Comparison of ENCODE assay signal across 18 cellular contexts in genomic region chr3:15333957-15334263, GRCh38. TPM values are rescaled to one million over a fixed set of nuclear protein-coding genes. Genes with fewer than 3 reads are reported as not detected.
DNase-seq lines count a peak whose midpoint lies in the region; ATAC-seq and TF ChIP-seq lines count a peak whose summit lies in the region.
"Had no signal": no experiment of that assay in that cellular context is flagged by ENCODE, and none has a peak within 500 bp of the region (broad histone marks: within the 10 kb centered on the region; RNA-seq: fewer than 3 reads in every experiment).

No MANE protein-coding gene starts in this region.

- CTCF ChIA-PET in CD4-positive, alpha-beta T cell (lab: Charles Lee), result interaction anchor here (1.9 to 9.1 kb wide), 5 partner anchors 14 to 131 kb away, joined by 6 to 163 read pairs (median 10); no protein-coding TSS in a partner anchor

- H3K79me2 ChIP-seq in GM23338 (replicated peaks; ENCODE audit: insufficient read depth), result 0 out of 2 replicates have a peak, but pooled peaks cover 5% of the 10 kb centered on the region

- no peak for ATAC-seq in CD4-positive, alpha-beta T cell (ENCODE audit: poor library complexity)
- ATAC-seq in GM23338 (no peak), naive B cell (ENCODE audit: low read depth in 2 of 2) (no peak), GM19395 (IDR thresholded peaks at IDR 0.05; ENCODE audit: unreplicated experiment) (no peak)
- ATAC-seq: GM12878, Right ventricle myocardium inferior had no signal

- H3K4me2 ChIP-seq in GM23338, result no peak overlapping the region

- TF ChIP-seq CTCF in CD4-positive, alpha-beta T cell (IDR thresholded peaks at IDR 0.05), result no peak
- TF ChIP-seq CTCF in GM23338 (conservative IDR thresholded peaks at IDR 0.05; ENCODE audit: low read depth in 2 of 2) (no peak), thyroid gland (IDR thresholded peaks at IDR 0.05) (no peak)

- peaks cover 9% of the 10 kb centered on the region for H3F3A ChIP-seq in GM23338 (replicated peaks; ENCODE audit: low read depth)

- no peaks in the 10 kb centered on the region for H3K27me3 Mint-ChIP-seq in CD4-positive, alpha-beta T cell
- peaks cover 15% of the 10 kb centered on the region for H3K27me3 Mint-ChIP-seq in GM23338 (ENCODE audit: insufficient read depth, low read depth, poor library complexity)
- H3K27me3 Mint-ChIP-seq in naive B cell, result no peaks in the 10 kb centered on the region

- H2AFZ ChIP-seq in GM23338, result peak overlapping the region; percentile 100

- DNase-seq in CD4-positive, alpha-beta T cell, result no peak
- DNase-seq in GM23338 (ENCODE audit: low spot score) (no peak), naive B cell (no peak), thyroid gland (no peak), HuH-7.5 (ENCODE audit: low spot score) (no peak), MG63 (no peak)
- DNase-seq: Calu3, EL, IMR-90, Karpas-422, NCI-H1048, NCI-H1436 treated with DMSO at 0.1 percent for 48 hours, NCI-H2029, NCI-H345, NCI-H526 treated with DMSO at 0.1 percent for 48 hours had no signal

- H3K4me1 Mint-ChIP-seq in CD4-positive, alpha-beta T cell (ENCODE audit: low read depth), result peaks cover 45% of the 10 kb centered on the region
- H3K4me1 Mint-ChIP-seq in GM23338 (peaks cover 29% of the 10 kb centered on the region), naive B cell (peaks cover 46 to 68% (median 52%) of the 10 kb centered on the region in 3 donors)

- no peaks in the 10 kb centered on the region for H3K27me3 ChIP-seq in CD4-positive, alpha-beta T cell (ENCODE audit: control insufficient read depth, insufficient read depth, low read length)
- H3K27me3 ChIP-seq in GM23338 (ENCODE audit: insufficient read depth) (peaks cover 31% of the 10 kb centered on the region), thyroid gland (no peaks in the 10 kb centered on the region), MG63 (no peaks in the 10 kb centered on the region)

- intact Hi-C loops in CD4-positive, alpha-beta T cell (cut with DNase I, micrococcal nuclease), result loop anchor here in 1 of 2 experiments (2.0 to 5.0 kb wide), 2 partner anchors 45 to 127 kb away; partner anchors contain the start of gene CAPN7
- intact Hi-C loops in thyroid gland (cut with DNase I), result loop anchor here (5.0 kb wide), 1 partner anchor 67 kb away; no protein-coding TSS in a partner anchor

- no peaks in the 10 kb centered on the region for H3K9me3 Mint-ChIP-seq in CD4-positive, alpha-beta T cell
- H3K9me3 Mint-ChIP-seq in GM23338 (no peaks in the 10 kb centered on the region; the same call in 2 of the 3 replicates), naive B cell (no peaks in the 10 kb centered on the region)

- no peaks in the 10 kb centered on the region for H3K9me2 ChIP-seq in GM23338 (ENCODE audit: insufficient read depth)

- no peak for TF ChIP-seq POLR2A in thyroid gland (IDR thresholded peaks at IDR 0.05)

- POLR2A ChIA-PET in CD4-positive, alpha-beta T cell (lab: Charles Lee), result interaction anchor here (0.6 to 2.7 kb wide), 5 partner anchors 13 to 69 kb away, joined by 3 to 24 read pairs (median 12); no protein-coding TSS in a partner anchor

- H3K4me3 Mint-ChIP-seq in CD4-positive, alpha-beta T cell, result peak overlapping the region; percentile 97
- H3K4me3 Mint-ChIP-seq in GM23338 (no peak overlapping the region), naive B cell (peak overlapping the region in 5 of 8 donors; percentile 25 to 99 (median 97))

- peak overlapping the region; percentile 20 for H3K27ac Mint-ChIP-seq in CD4-positive, alpha-beta T cell
- H3K27ac Mint-ChIP-seq in GM23338 (no peak overlapping the region), naive B cell (peak overlapping the region in 1 of 6 donors; percentile 26)

- no peak overlapping the region for H3K4me3 ChIP-seq in GM23338
- no peak overlapping the region for H3K4me3 ChIP-seq in thyroid gland (replicated peaks in 1 of 3)
- H3K4me3 ChIP-seq in MG63, result no peak overlapping the region
- H3K4me3 ChIP-seq: GM12878 had no signal

- H3K27ac ChIP-seq in CD4-positive, alpha-beta T cell (ENCODE audit: low read depth, low read length), result no peak overlapping the region
- no peak overlapping the region for H3K27ac ChIP-seq in GM23338 (ENCODE audit: low read depth)
- peak overlapping the region; percentile 88 to 94 (median 91) for H3K27ac ChIP-seq in thyroid gland

- no peaks in the 10 kb centered on the region for H3K36me3 ChIP-seq in GM23338 (ENCODE audit: insufficient read depth)
- H3K36me3 ChIP-seq in thyroid gland, result no peaks in the 10 kb centered on the region
- H3K36me3 ChIP-seq in MG63, result no peaks in the 10 kb centered on the region

- H3K36me3 Mint-ChIP-seq in CD4-positive, alpha-beta T cell (ENCODE audit: low read depth), result peaks cover 24% of the 10 kb centered on the region
- H3K36me3 Mint-ChIP-seq in GM23338 (ENCODE audit: low read depth) (no peaks in the 10 kb centered on the region), naive B cell (peaks cover 8% of the 10 kb centered on the region in 2 donors)

- H3K9me3 ChIP-seq in CD4-positive, alpha-beta T cell (ENCODE audit: control insufficient read depth, low read length), result no peaks in the 10 kb centered on the region
- no peaks in the 10 kb centered on the region for H3K9me3 ChIP-seq in thyroid gland
- no peaks in the 10 kb centered on the region for H3K9me3 ChIP-seq in MG63

- peaks cover 24% of the 10 kb centered on the region for H3K4me1 ChIP-seq in GM23338 (ENCODE audit: insufficient read depth)
- H3K4me1 ChIP-seq in thyroid gland, result peaks cover 24 to 33% of the 10 kb centered on the region in 2 donors

- no peaks in the 10 kb centered on the region for H4K20me1 ChIP-seq in GM23338 (replicated peaks; ENCODE audit: insufficient read depth)

TF ChIP-seq in GM23338, 12 proteins besides CTCF, POLR2A, EP300 and RAD21 (continues in another document):
- TF ChIP-seq ZNF114 (CRISPR knock-in tag; IDR thresholded peaks at IDR 0.05) (no peak), ZNF462 (CRISPR knock-in tag; IDR thresholded peaks at IDR 0.05) (no peak), POLR2AphosphoS5 (IDR thresholded peaks at IDR 0.05; ENCODE audit: low read depth) (no peak), EZH2 (IDR thresholded peaks at IDR 0.05; ENCODE audit: low read depth, unreplicated experiment) (no peak)

RNA-seq across cellular contexts. Expression of gene SH3BP5, which starts 1.5 kb away (rescaled TPM):
- total RNA-seq in CD4-positive, alpha-beta T cell, result 10 to 100 TPM; 16.8 to 17.7 TPM
- 8.3 and 9.1 TPM in 2 replicates for total RNA-seq in GM23338 (2014; rRNA removed; shearing (Covaris generic))
- polyA plus RNA-seq in GM23338 (2016; fragmentation: Nextera tagmentation; extraction: Ambion mirVana) (5.8 and 5.9 TPM in 2 replicates), naive B cell (ENCODE audit: low read depth in 6 of 6) (100 to 1,000 TPM in 5 of 6 donors, 10 to 100 TPM in 1; 71.3 to 177 (median 131) TPM)
- 10 to 100 TPM; 60.2 to 90.4 (median 82.0) TPM for total RNA-seq in thyroid gland
- 2.8 and 3.1 TPM in 2 replicates for total RNA-seq in MG63 (2014; rRNA removed; shearing (Covaris generic); ENCODE audit: low replicate concordance)

Comparison
In these comparisons a context has a peak if more than half of its experiments do, and no peak if none do; other contexts are left out.
1. H3K27ac ChIP-seq: peak in thyroid gland (3 of 3); none in CD4-positive, alpha-beta T cell (single experiment) and GM23338 (single experiment).